In the genomic region with DNA sequence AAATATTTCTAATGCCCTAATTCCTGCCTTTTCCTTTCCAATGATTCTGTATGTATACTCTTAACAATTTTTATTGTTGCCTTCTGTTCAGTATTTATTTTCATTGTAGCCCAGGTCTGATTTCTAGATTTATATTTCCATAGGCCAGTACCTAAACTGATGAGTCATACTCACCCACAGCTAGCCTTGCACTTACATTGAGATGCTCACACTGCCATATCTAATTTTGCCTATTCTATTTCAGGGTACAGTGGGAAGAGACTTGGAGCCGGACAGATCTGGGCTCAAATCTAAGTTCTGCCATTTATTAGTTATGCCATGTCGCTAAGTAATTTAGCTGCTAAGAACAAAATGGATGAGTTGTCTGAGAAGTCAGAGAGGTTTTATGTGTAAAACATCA, we compare ENCODE assay signal across 1 cellular context.
TF ChIP-seq lines count a peak whose summit lies in the region.

No MANE protein-coding gene starts in this region.

TF ChIP-seq in K562, 482 proteins besides CTCF, POLR2A, EP300 and RAD21 (continued from another document and continues in another):
- TF ChIP-seq, protein P1, sequence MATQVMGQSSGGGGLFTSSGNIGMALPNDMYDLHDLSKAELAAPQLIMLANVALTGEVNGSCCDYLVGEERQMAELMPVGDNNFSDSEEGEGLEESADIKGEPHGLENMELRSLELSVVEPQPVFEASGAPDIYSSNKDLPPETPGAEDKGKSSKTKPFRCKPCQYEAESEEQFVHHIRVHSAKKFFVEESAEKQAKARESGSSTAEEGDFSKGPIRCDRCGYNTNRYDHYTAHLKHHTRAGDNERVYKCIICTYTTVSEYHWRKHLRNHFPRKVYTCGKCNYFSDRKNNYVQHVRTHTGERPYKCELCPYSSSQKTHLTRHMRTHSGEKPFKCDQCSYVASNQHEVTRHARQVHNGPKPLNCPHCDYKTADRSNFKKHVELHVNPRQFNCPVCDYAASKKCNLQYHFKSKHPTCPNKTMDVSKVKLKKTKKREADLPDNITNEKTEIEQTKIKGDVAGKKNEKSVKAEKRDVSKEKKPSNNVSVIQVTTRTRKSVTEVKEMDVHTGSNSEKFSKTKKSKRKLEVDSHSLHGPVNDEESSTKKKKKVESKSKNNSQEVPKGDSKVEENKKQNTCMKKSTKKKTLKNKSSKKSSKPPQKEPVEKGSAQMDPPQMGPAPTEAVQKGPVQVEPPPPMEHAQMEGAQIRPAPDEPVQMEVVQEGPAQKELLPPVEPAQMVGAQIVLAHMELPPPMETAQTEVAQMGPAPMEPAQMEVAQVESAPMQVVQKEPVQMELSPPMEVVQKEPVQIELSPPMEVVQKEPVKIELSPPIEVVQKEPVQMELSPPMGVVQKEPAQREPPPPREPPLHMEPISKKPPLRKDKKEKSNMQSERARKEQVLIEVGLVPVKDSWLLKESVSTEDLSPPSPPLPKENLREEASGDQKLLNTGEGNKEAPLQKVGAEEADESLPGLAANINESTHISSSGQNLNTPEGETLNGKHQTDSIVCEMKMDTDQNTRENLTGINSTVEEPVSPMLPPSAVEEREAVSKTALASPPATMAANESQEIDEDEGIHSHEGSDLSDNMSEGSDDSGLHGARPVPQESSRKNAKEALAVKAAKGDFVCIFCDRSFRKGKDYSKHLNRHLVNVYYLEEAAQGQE (CRISPR knock-in tag; IDR thresholded peaks at IDR 0.05; ENCODE audit: low read depth) = no peak
- no peak for TF ChIP-seq BHLHE40 (IDR thresholded peaks at IDR 0.05; ENCODE audit: low read length)
- no peak for TF ChIP-seq RUNX1 (IDR thresholded peaks at IDR 0.05; ENCODE audit: low read depth)
- peak; percentile 79 for TF ChIP-seq SMARCA4 (IDR thresholded peaks at IDR 0.05)
- TF ChIP-seq, protein P2, sequence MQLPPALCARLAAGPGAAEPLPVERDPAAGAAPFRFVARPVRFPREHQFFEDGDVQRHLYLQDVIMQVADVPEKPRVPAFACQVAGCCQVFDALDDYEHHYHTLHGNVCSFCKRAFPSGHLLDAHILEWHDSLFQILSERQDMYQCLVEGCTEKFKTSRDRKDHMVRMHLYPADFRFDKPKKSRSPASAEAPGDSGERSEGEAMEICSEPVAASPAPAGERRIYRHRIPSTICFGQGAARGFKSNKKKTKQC (CRISPR knock-in tag; IDR thresholded peaks at IDR 0.05) = no peak
- TF ChIP-seq ZNF830 (CRISPR knock-in tag; IDR thresholded peaks at IDR 0.05) = no peak
- TF ChIP-seq, protein P3, sequence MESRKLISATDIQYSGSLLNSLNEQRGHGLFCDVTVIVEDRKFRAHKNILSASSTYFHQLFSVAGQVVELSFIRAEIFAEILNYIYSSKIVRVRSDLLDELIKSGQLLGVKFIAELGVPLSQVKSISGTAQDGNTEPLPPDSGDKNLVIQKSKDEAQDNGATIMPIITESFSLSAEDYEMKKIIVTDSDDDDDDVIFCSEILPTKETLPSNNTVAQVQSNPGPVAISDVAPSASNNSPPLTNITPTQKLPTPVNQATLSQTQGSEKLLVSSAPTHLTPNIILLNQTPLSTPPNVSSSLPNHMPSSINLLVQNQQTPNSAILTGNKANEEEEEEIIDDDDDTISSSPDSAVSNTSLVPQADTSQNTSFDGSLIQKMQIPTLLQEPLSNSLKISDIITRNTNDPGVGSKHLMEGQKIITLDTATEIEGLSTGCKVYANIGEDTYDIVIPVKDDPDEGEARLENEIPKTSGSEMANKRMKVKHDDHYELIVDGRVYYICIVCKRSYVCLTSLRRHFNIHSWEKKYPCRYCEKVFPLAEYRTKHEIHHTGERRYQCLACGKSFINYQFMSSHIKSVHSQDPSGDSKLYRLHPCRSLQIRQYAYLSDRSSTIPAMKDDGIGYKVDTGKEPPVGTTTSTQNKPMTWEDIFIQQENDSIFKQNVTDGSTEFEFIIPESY (CRISPR knock-in tag; IDR thresholded peaks at IDR 0.05) = no peak
- TF ChIP-seq BRD9 (IDR thresholded peaks at IDR 0.05; ENCODE audit: low read depth, partially characterized antibody) = peak; percentile 24
- TF ChIP-seq HOXB6 (CRISPR knock-in tag; IDR thresholded peaks at IDR 0.05; ENCODE audit: borderline replicate concordance) = no peak
- TF ChIP-seq ZNF316 (IDR thresholded peaks at IDR 0.05) = peak; percentile 95
- no peak for TF ChIP-seq PRPF4 (IDR thresholded peaks at IDR 0.05; ENCODE audit: insufficient read depth, low read depth, low read length, poor library complexity, severe bottlenecking)
- TF ChIP-seq, protein P4, sequence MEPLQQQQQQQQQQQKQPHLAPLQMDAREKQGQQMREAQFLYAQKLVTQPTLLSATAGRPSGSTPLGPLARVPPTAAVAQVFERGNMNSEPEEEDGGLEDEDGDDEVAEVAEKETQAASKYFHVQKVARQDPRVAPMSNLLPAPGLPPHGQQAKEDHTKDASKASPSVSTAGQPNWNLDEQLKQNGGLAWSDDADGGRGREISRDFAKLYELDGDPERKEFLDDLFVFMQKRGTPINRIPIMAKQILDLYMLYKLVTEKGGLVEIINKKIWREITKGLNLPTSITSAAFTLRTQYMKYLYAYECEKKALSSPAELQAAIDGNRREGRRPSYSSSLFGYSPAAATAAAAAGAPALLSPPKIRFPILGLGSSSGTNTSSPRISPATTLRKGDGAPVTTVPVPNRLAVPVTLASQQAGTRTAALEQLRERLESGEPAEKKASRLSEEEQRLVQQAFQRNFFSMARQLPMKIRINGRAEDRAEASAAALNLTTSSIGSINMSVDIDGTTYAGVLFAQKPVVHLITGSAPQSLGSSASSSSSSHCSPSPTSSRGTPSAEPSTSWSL (CRISPR knock-in tag; IDR thresholded peaks at IDR 0.05; ENCODE audit: borderline replicate concordance) = no peak
- no peak for TF ChIP-seq NR3C1 (CRISPR knock-in tag; IDR thresholded peaks at IDR 0.05)
- no peak for TF ChIP-seq ZNF274 (IDR thresholded peaks at IDR 0.05; ENCODE audit: borderline replicate concordance, low read depth, low read length)
- peak; percentile 89 for TF ChIP-seq MAFK (IDR thresholded peaks at IDR 0.05; ENCODE audit: low read length)
- TF ChIP-seq BACH1 (tag; IDR thresholded peaks at IDR 0.05) = peak; percentile 85
- TF ChIP-seq ARHGAP35 (IDR thresholded peaks at IDR 0.05; ENCODE audit: partially characterized antibody) = no peak
- TF ChIP-seq, protein P5, sequence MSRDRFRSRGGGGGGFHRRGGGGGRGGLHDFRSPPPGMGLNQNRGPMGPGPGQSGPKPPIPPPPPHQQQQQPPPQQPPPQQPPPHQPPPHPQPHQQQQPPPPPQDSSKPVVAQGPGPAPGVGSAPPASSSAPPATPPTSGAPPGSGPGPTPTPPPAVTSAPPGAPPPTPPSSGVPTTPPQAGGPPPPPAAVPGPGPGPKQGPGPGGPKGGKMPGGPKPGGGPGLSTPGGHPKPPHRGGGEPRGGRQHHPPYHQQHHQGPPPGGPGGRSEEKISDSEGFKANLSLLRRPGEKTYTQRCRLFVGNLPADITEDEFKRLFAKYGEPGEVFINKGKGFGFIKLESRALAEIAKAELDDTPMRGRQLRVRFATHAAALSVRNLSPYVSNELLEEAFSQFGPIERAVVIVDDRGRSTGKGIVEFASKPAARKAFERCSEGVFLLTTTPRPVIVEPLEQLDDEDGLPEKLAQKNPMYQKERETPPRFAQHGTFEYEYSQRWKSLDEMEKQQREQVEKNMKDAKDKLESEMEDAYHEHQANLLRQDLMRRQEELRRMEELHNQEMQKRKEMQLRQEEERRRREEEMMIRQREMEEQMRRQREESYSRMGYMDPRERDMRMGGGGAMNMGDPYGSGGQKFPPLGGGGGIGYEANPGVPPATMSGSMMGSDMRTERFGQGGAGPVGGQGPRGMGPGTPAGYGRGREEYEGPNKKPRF (IDR thresholded peaks at IDR 0.05; ENCODE audit: low read depth, low read length) = no peak
- no peak for TF ChIP-seq MYBL2 (IDR thresholded peaks at IDR 0.05; ENCODE audit: low read depth)
- TF ChIP-seq MYBL2 (CRISPR knock-in tag; IDR thresholded peaks at IDR 0.05; ENCODE audit: borderline replicate concordance) = no peak
- no peak for TF ChIP-seq SAFB2 (IDR thresholded peaks at IDR 0.05; ENCODE audit: borderline replicate concordance, low read depth, low read length, severe bottlenecking)
- TF ChIP-seq WHSC1 (IDR thresholded peaks at IDR 0.05; ENCODE audit: low read length) = no peak
- 0 out of 2 replicates have a peak, but pooled peaks have one; percentile 33 for TF ChIP-seq JUN (IDR thresholded peaks at IDR 0.05; ENCODE audit: borderline replicate concordance, low read depth, low read length)
- TF ChIP-seq JUN (CRISPR knock-in tag; IDR thresholded peaks at IDR 0.05; ENCODE audit: borderline replicate concordance) = no peak
- no peak for TF ChIP-seq HMG20A (CRISPR knock-in tag; conservative IDR thresholded peaks at IDR 0.05)
- no peak for TF ChIP-seq HMG20B (CRISPR knock-in tag; IDR thresholded peaks at IDR 0.05)
- peak; percentile 97 for TF ChIP-seq MAFG (tag; conservative IDR thresholded peaks at IDR 0.05)
- no peak for TF ChIP-seq U2AF2 (optimal IDR thresholded peaks at IDR 0.05; ENCODE audit: low read depth, low read length)
- TF ChIP-seq SMARCC2 (IDR thresholded peaks at IDR 0.05; ENCODE audit: low read depth) = peak; percentile 27; the same call in 1 of the 2 replicates
- no peak for TF ChIP-seq NCOA4 (IDR thresholded peaks at IDR 0.05; ENCODE audit: partially characterized antibody)
- TF ChIP-seq, protein P6, sequence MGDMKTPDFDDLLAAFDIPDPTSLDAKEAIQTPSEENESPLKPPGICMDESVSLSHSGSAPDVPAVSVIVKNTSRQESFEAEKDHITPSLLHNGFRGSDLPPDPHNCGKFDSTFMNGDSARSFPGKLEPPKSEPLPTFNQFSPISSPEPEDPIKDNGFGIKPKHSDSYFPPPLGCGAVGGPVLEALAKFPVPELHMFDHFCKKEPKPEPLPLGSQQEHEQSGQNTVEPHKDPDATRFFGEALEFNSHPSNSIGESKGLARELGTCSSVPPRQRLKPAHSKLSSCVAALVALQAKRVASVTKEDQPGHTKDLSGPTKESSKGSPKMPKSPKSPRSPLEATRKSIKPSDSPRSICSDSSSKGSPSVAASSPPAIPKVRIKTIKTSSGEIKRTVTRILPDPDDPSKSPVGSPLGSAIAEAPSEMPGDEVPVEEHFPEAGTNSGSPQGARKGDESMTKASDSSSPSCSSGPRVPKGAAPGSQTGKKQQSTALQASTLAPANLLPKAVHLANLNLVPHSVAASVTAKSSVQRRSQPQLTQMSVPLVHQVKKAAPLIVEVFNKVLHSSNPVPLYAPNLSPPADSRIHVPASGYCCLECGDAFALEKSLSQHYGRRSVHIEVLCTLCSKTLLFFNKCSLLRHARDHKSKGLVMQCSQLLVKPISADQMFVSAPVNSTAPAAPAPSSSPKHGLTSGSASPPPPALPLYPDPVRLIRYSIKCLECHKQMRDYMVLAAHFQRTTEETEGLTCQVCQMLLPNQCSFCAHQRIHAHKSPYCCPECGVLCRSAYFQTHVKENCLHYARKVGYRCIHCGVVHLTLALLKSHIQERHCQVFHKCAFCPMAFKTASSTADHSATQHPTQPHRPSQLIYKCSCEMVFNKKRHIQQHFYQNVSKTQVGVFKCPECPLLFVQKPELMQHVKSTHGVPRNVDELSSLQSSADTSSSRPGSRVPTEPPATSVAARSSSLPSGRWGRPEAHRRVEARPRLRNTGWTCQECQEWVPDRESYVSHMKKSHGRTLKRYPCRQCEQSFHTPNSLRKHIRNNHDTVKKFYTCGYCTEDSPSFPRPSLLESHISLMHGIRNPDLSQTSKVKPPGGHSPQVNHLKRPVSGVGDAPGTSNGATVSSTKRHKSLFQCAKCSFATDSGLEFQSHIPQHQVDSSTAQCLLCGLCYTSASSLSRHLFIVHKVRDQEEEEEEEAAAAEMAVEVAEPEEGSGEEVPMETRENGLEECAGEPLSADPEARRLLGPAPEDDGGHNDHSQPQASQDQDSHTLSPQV (IDR thresholded peaks at IDR 0.05) = peak; percentile 62; the same call in 1 of the 2 replicates
- TF ChIP-seq CBFA2T3 (IDR thresholded peaks at IDR 0.05) = 0 out of 2 replicates have a peak, but pooled peaks have one; percentile 14
- TF ChIP-seq FOXM1 (IDR thresholded peaks at IDR 0.05; ENCODE audit: low read depth) = no peak
- no peak for TF ChIP-seq FOXM1 (CRISPR knock-in tag; IDR thresholded peaks at IDR 0.05; ENCODE audit: low read depth)
- TF ChIP-seq TEAD1 (CRISPR knock-in tag; IDR thresholded peaks at IDR 0.05) = no peak
- TF ChIP-seq MEF2A (IDR thresholded peaks at IDR 0.05; ENCODE audit: control insufficient read depth, low read depth, low read length) = peak; percentile 75
- TF ChIP-seq POU5F1 (IDR thresholded peaks at IDR 0.05; ENCODE audit: borderline replicate concordance, low read depth, low read length, partially characterized antibody) = no peak
- TF ChIP-seq HDAC8 (tag; IDR thresholded peaks at IDR 0.05) = no peak
- peak; percentile 87 for TF ChIP-seq JUND (IDR thresholded peaks at IDR 0.05; ENCODE audit: borderline replicate concordance, low read depth, low read length)
- peak; percentile 89 for TF ChIP-seq JUND (tag; IDR thresholded peaks at IDR 0.05; ENCODE audit: borderline replicate concordance, low read depth, low read length)
- no peak for TF ChIP-seq BDP1 (IDR thresholded peaks at IDR 0.05; ENCODE audit: insufficient read depth, insufficient read length)
- TF ChIP-seq LEF1 (IDR thresholded peaks at IDR 0.05) = 0 out of 2 replicates have a peak, but pooled peaks have one; percentile 32
- no peak for TF ChIP-seq ZNF668 (CRISPR knock-in tag; IDR thresholded peaks at IDR 0.05)
- TF ChIP-seq SUPT5H (IDR thresholded peaks at IDR 0.05) = no peak
- TF ChIP-seq NFE2 (IDR thresholded peaks at IDR 0.05; ENCODE audit: low read depth) = peak; percentile 92
- peak; percentile 59; the same call in 1 of the 2 replicates for TF ChIP-seq ARID1B (IDR thresholded peaks at IDR 0.05)
- peak; percentile 93 for TF ChIP-seq NFE2L1 (tag; IDR thresholded peaks at IDR 0.05; ENCODE audit: borderline replicate concordance, low read depth)
- TF ChIP-seq PTBP1 (IDR thresholded peaks at IDR 0.05; ENCODE audit: low read depth, low read length) = no peak
- no peak for TF ChIP-seq TFAM (CRISPR knock-in tag; conservative IDR thresholded peaks at IDR 0.05)
- TF ChIP-seq, protein P7, sequence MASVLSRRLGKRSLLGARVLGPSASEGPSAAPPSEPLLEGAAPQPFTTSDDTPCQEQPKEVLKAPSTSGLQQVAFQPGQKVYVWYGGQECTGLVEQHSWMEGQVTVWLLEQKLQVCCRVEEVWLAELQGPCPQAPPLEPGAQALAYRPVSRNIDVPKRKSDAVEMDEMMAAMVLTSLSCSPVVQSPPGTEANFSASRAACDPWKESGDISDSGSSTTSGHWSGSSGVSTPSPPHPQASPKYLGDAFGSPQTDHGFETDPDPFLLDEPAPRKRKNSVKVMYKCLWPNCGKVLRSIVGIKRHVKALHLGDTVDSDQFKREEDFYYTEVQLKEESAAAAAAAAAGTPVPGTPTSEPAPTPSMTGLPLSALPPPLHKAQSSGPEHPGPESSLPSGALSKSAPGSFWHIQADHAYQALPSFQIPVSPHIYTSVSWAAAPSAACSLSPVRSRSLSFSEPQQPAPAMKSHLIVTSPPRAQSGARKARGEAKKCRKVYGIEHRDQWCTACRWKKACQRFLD (CRISPR knock-in tag; IDR thresholded peaks at IDR 0.05) = no peak
